ENCODE assay signal across 1 cellular context in the genomic region with DNA sequence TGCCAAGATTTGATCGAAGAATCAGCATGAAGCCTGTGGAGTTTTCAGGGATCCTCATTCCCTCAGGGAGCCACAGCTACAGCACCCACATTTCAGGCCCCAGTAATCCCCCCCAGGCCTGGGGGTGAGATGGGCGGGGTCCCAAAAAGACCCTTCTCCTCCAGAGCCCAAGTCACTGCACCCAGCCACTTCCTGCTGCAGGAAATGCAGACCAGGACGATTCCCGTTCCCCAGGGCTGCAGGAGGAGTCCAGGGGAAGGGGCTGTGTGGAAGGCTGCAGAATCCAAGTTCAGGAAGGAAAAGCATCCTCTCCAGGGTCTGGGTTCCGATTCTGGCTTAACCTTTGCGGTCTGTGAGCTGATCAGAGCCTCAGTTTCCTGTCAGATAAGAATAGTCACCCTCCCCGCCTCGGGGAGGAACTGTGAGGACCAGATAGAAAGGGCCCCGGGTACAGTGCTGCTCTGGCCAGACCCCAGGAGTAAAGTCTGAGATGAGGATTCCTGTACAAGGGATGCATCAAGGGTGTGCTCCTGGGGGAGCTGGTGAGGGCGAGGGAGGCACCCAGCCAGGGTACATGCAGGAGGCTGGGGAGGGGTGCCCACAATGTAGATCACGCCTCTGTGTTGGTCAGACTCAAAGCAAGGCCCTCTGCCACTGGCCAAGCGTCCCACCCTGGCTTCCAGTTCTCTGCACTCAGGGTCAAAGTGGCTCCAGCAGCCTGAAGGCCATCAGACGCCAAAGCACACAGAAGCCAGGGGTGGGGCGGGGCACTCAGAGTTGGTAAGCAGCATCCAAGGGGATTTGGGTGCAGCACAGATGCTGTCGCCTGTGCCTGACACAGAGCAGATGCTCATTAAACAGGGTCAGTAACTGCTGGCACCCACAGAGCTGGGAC.
TF ChIP-seq lines count a peak whose summit lies in the region.

No MANE protein-coding gene starts in this region.

TF ChIP-seq in A549, 52 proteins besides CTCF, POLR2A, EP300 and RAD21 (continued from another document):
- TF ChIP-seq POLR2AphosphoS2 (conservative IDR thresholded peaks at IDR 0.05; ENCODE audit: low read length) (no peak), PBX3 (IDR thresholded peaks at IDR 0.05) (no peak), NR3C1 (IDR thresholded peaks at IDR 0.05) (no peak), MYC (IDR thresholded peaks at IDR 0.05; ENCODE audit: borderline replicate concordance, low read length) (no peak)
